Comparison of ENCODE assay signal across 25 cellular contexts in the genomic region with DNA sequence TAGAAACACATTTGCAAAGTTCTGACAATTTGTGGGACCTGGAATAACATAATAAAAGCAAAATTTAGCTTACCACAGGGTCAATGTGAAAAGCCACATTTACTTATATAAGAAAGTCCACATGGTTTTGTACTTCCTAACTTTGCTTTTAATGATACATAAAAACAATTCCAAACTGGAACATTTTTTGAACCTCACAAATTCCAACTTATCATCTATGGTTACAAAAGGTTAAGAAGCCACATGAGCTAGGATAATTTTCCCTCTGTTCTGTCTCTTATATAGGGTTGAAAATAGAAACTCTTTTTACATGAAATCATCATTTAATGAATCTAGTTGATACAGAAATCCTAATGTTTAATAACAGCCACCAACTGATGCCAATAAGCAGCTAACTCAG. TPM values are rescaled to one million over a fixed set of nuclear protein-coding genes. Genes with fewer than 3 reads are reported as not detected.
"Had no signal": no experiment of that assay in that cellular context is flagged by ENCODE, and none has a peak within 500 bp of the region (broad histone marks: within the 10 kb centered on the region; RNA-seq: fewer than 3 reads in every experiment).

No MANE protein-coding gene starts in this region.

- H3K27ac ChIP-seq: epithelial cell of prostate, neutrophil, parathyroid adenoma, prostate gland, right atrium auricular region, sigmoid colon, stomach, thyroid gland, vagina had no signal

- H3K4me3 ChIP-seq: lung, prostate gland, right atrium auricular region, sigmoid colon, stomach, thyroid gland, vagina had no signal

- H3K36me3 ChIP-seq: neutrophil, prostate gland, right atrium auricular region, sigmoid colon, stomach, thyroid gland, vagina had no signal

- DNase-seq: cerebellar nuclear complex; effector CD8-positive, alpha-beta T cell; endodermal cell; hypothalamus; immature natural killer cell; left ventricle myocardium superior; natural killer cell; sigmoid colon; small intestine; stimulated activated CD4-positive, alpha-beta T cell treated with anti-CD3 and anti-CD28 coated beads, Interleukin-15, amount 100 ng/mL, for 24 hours; stimulated activated CD4-positive, alpha-beta T cell treated with anti-CD3 and anti-CD28 coated beads, Interleukin-2, amount 100 ng/mL, for 48 hours; stimulated activated CD8-positive, alpha-beta memory T cell treated with anti-CD3 and anti-CD28 coated beads, Interleukin-4, amount 100 ng/mL, for 48 hours; stimulated activated naive CD4-positive, alpha-beta T cell; stomach; thyroid gland; trophoblast cell had no signal

- H3K4me1 ChIP-seq: parathyroid adenoma, prostate gland, right atrium auricular region, thyroid gland, vagina had no signal

- H2AFZ ChIP-seq: parathyroid adenoma had no signal

- H3K79me2 ChIP-seq: parathyroid adenoma had no signal

- H3K27me3 ChIP-seq: right atrium auricular region, sigmoid colon, stomach, thyroid gland, vagina had no signal

- H3K9me3 ChIP-seq: neutrophil, prostate gland, right atrium auricular region, sigmoid colon, stomach, thyroid gland, vagina had no signal

- H3K9ac ChIP-seq: parathyroid adenoma had no signal

RNA-seq across cellular contexts. Expression of a gene that starts 8.9 kb away (rescaled TPM):
- total RNA-seq: mononuclear cell, natural killer cell had no signal
- polyA plus RNA-seq: immature natural killer cell, keratinocyte had no signal
